11 cellular contexts compared by ENCODE assay signal in genomic region chr1:16349847-16350406, GRCh38. TPM values are rescaled to one million over a fixed set of nuclear protein-coding genes. Genes with fewer than 3 reads are reported as not detected.
DNase-seq lines count a peak whose midpoint lies in the region; ATAC-seq and TF ChIP-seq lines count a peak whose summit lies in the region.
"Had no signal": no experiment of that assay in that cellular context is flagged by ENCODE, and none has a peak within 500 bp of the region (broad histone marks: within the 10 kb centered on the region; RNA-seq: fewer than 3 reads in every experiment).

No MANE protein-coding gene starts in this region.

- H3K79me2 ChIP-seq in SK-N-SH (ENCODE audit: insufficient read depth) (peaks cover 73% of the 10 kb centered on the region), fibroblast of lung (ENCODE audit: control insufficient read depth, insufficient read depth, low read length) (peaks cover 67% of the 10 kb centered on the region), smooth muscle cell (ENCODE audit: low read depth) (peaks cover 70% of the 10 kb centered on the region)

- H3K4me1 ChIP-seq in SK-N-SH (ENCODE audit: control insufficient read depth in 1 of 2, insufficient read depth in 2 of 2, low read depth in 1 of 2, low read length in 1 of 2) (peaks cover 6 to 18% of the 10 kb centered on the region in 2 experiments; a peak in 3 of 4 replicates), SJSA1 (replicated peaks) (peaks cover 32% of the 10 kb centered on the region), fibroblast of lung (ENCODE audit: control insufficient read depth, extremely low read depth, insufficient read depth, low read length) (peaks cover 10% of the 10 kb centered on the region), smooth muscle cell (ENCODE audit: low read depth) (peaks cover 18% of the 10 kb centered on the region), adrenal gland (replicated peaks in 1 of 2) (peaks cover 0 to 36% of the 10 kb centered on the region in 2 donors)

- TF ChIP-seq EP300 in SK-N-SH (IDR thresholded peaks at IDR 0.05; ENCODE audit: borderline replicate concordance in 1 of 2, low read depth in 1 of 2, low read length in 1 of 2) = no peak

- no peak overlapping the region for H2AFZ ChIP-seq in SK-N-SH (ENCODE audit: low read depth)
- no peak overlapping the region for H2AFZ ChIP-seq in fibroblast of lung (ENCODE audit: low read length)
- no peak overlapping the region for H2AFZ ChIP-seq in smooth muscle cell (ENCODE audit: low read depth)

- peak overlapping the region in 1 of 2 experiments; percentile 72; a peak in 2 of 4 replicates for H3K27ac ChIP-seq in SK-N-SH (ENCODE audit: low read depth in 2 of 2, low read length in 1 of 2)
- H3K27ac ChIP-seq in SJSA1 = peak overlapping the region; percentile 87
- no peak overlapping the region for H3K27ac ChIP-seq in fibroblast of lung (ENCODE audit: insufficient read depth, low read length)
- H3K27ac ChIP-seq in smooth muscle cell (ENCODE audit: low read depth) = peak overlapping the region; percentile 86
- peak overlapping the region in 2 of 5 donors; percentile 41 to 56 for H3K27ac ChIP-seq in adrenal gland

- POLR2A ChIA-PET in SK-N-SH (lab: Yijun Ruan, JAX) = no interaction called here

- no peaks in the 10 kb centered on the region for H3K27me3 ChIP-seq in SK-N-SH (ENCODE audit: insufficient read depth)
- no peaks in the 10 kb centered on the region for H3K27me3 ChIP-seq in SJSA1 (replicated peaks)
- H3K27me3 ChIP-seq in fibroblast of lung (ENCODE audit: control insufficient read depth, insufficient read depth, low read length) = no peaks in the 10 kb centered on the region
- no peaks in the 10 kb centered on the region for H3K27me3 ChIP-seq in smooth muscle cell (ENCODE audit: low read depth)
- no peaks in the 10 kb centered on the region for H3K27me3 ChIP-seq in adrenal gland

- H3F3A ChIP-seq in SK-N-SH (replicated peaks; ENCODE audit: insufficient read depth) (peaks cover 11% of the 10 kb centered on the region), smooth muscle cell (ENCODE audit: low read depth) (no peaks in the 10 kb centered on the region)

- no peak for DNase-seq in SK-N-SH
- peak in 1 of 2 experiments; percentile 19 for DNase-seq in SJSA1 (ENCODE audit: low read depth in 1 of 2, low spot score in 2 of 2)
- no peak for DNase-seq in fibroblast of lung (ENCODE audit: low read depth in 2 of 2)
- DNase-seq in smooth muscle cell (lab: John Stamatoyannopoulos, UW; ENCODE audit: unreplicated experiment) = no peak
- DNase-seq in stimulated activated CD4-positive, alpha-beta T cell treated with anti-CD3 and anti-CD28 coated beads, Interleukin-1b, Interleukin-23, amount 100 ng/mL, for 48 hours = no peak
- DNase-seq in adrenal gland = no peak
- DNase-seq: activated CD4-positive, alpha-beta T cell treated with anti-CD3 and anti-CD28 coated beads for 1 hour; activated naive CD4-positive, alpha-beta T cell treated with anti-CD3 and anti-CD28 coated beads, Interleukin-2, amount 10 ng/mL, durations not matched to agents 7 days and 5 days; NCI-H2171 treated with DMSO at 0.1 percent for 48 hours had no signal

- H3K9ac ChIP-seq in SK-N-SH (no peak overlapping the region), fibroblast of lung (ENCODE audit: insufficient read depth, low read length) (no peak overlapping the region), smooth muscle cell (ENCODE audit: low read depth) (peak overlapping the region; percentile 19)

- H3K9me2 ChIP-seq in SK-N-SH = no peaks in the 10 kb centered on the region

- H3K36me3 ChIP-seq in SK-N-SH (replicated peaks in 1 of 2; ENCODE audit: control insufficient read depth in 1 of 2, insufficient read depth in 2 of 2, low read length in 1 of 2) (no peaks in the 10 kb centered on the region), SJSA1 (peaks cover 12% of the 10 kb centered on the region), fibroblast of lung (ENCODE audit: control insufficient read depth, insufficient read depth, low read length) (no peaks in the 10 kb centered on the region), smooth muscle cell (ENCODE audit: low read depth) (no peaks in the 10 kb centered on the region), adrenal gland (replicated peaks in 1 of 2) (no peaks in the 10 kb centered on the region)

- 81% methylated on average over 2 of the region's 2 CpGs for WGBS in SK-N-SH (ENCODE audit: low lambda C conversion rate)
- WGBS in smooth muscle cell (ENCODE audit: low lambda C conversion rate) = 88% methylated on average over 2 of the region's 2 CpGs
- 47 to 59% (median 53%) methylated on average over 2 of the region's 2 CpGs for WGBS in adrenal gland, 4 donors

- H3K4me3 ChIP-seq in SK-N-SH (ENCODE audit: low read depth in 2 of 2, low read length in 1 of 2) (no peak overlapping the region; a peak in 1 of 4 replicates), SJSA1 (no peak overlapping the region), fibroblast of lung (replicated peaks in 1 of 4; ENCODE audit: control extremely low read depth in 1 of 4, insufficient read depth in 1 of 4, low read depth in 3 of 4, low read length in 4 of 4) (peak overlapping the region in 2 of 4 experiments; percentile 19 to 84), smooth muscle cell (peak overlapping the region; percentile 97), adrenal gland (no peak overlapping the region)

- no peak for TF ChIP-seq RAD21 in SK-N-SH (IDR thresholded peaks at IDR 0.05; ENCODE audit: low read length)

- CTCF ChIA-PET in SK-N-SH (lab: Yijun Ruan, JAX) = interaction anchor here (1.0 to 2.5 kb wide), 4 partner anchors 13 to 277 kb away, joined by 3 to 7 read pairs (median 5); partner anchors contain the start of gene FAM131C

- TF ChIP-seq CTCF in SK-N-SH (IDR thresholded peaks at IDR 0.05) = no peak
- TF ChIP-seq CTCF in fibroblast of lung (conservative IDR thresholded peaks at IDR 0.05 in 1 of 2, IDR thresholded peaks at IDR 0.05 in 1 of 2; ENCODE audit: low read depth in 1 of 2, low read length in 2 of 2) = no peak
- no peak for TF ChIP-seq CTCF in smooth muscle cell (IDR thresholded peaks at IDR 0.05; ENCODE audit: borderline replicate concordance, insufficient read depth, poor library complexity, severe bottlenecking)
- no peak for TF ChIP-seq CTCF in adrenal gland (IDR thresholded peaks at IDR 0.05)

- TF ChIP-seq POLR2A in adrenal gland (IDR thresholded peaks at IDR 0.05) = no peak

- no peaks in the 10 kb centered on the region for H3K9me3 ChIP-seq in SK-N-SH
- no peaks in the 10 kb centered on the region for H3K9me3 ChIP-seq in SJSA1 (replicated peaks)
- H3K9me3 ChIP-seq in fibroblast of lung (ENCODE audit: control insufficient read depth, insufficient read depth, low read depth, low read length) = no peaks in the 10 kb centered on the region
- no peaks in the 10 kb centered on the region for H3K9me3 ChIP-seq in smooth muscle cell (replicated peaks; ENCODE audit: low read depth)
- H3K9me3 ChIP-seq in adrenal gland (replicated peaks in 1 of 3) = no peaks in the 10 kb centered on the region

- H4K20me1 ChIP-seq in SK-N-SH (ENCODE audit: insufficient read depth) (peaks cover 46% of the 10 kb centered on the region), fibroblast of lung (ENCODE audit: control insufficient read depth, extremely low read depth, insufficient read depth, low read length) (peaks cover 3% of the 10 kb centered on the region), smooth muscle cell (ENCODE audit: low read depth) (peaks cover 62% of the 10 kb centered on the region)

- intact Hi-C loops in adrenal gland (cut with DNase I) = loop anchor here (10.0 kb wide), 3 partner anchors 55 to 265 kb away; no protein-coding TSS in a partner anchor

- 0 out of 2 replicates have a peak overlapping the region, but pooled peaks have one; percentile 29 for H3K4me2 ChIP-seq in SK-N-SH
- peak overlapping the region; percentile 40 for H3K4me2 ChIP-seq in fibroblast of lung (ENCODE audit: extremely low read depth, insufficient read depth, low read length)
- peak overlapping the region; percentile 94 for H3K4me2 ChIP-seq in smooth muscle cell

- ATAC-seq in SK-N-SH treated with all-trans-retinoic acid at 6 μM for 48 hours (no peak), HG03025 (IDR thresholded peaks at IDR 0.05; ENCODE audit: low FRiP score, unreplicated experiment) (no peak)

TF ChIP-seq in SK-N-SH treated with all-trans-retinoic acid at 6 μM for 48 hours, 23 proteins besides CTCF, POLR2A, EP300 and RAD21 (continues in another document):
- no peak for TF ChIP-seq OSR1 (CRISPR knock-in tag; IDR thresholded peaks at IDR 0.05)
- no peak for TF ChIP-seq CREB5 (CRISPR knock-in tag; IDR thresholded peaks at IDR 0.05; ENCODE audit: low read depth)

RNA-seq across cellular contexts. Expression of gene FBXO42, which starts 2.4 kb away (rescaled TPM):
- polyA plus RNA-seq in SK-N-SH (2012; rRNA removed) = 8.6 and 10.3 TPM in 2 replicates
- 6.0 and 7.3 TPM in 2 replicates for polyA plus RNA-seq in SK-N-SH (2012; cell fraction: cytosol; rRNA removed)
- 25.0 and 26.3 TPM in 2 replicates for polyA plus RNA-seq in SK-N-SH (2012; cell fraction: nucleus; rRNA removed)
- 8.3 and 20.0 TPM in 2 replicates for total RNA-seq in SJSA1 (2014; rRNA removed; shearing (Covaris generic))
- 10.4 and 10.5 TPM in 2 replicates for total RNA-seq in fibroblast of lung
- polyA plus RNA-seq in fibroblast of lung = 13.5 and 14.4 TPM in 2 replicates
- 10.0 and 11.2 TPM in 2 replicates for polyA plus RNA-seq in fibroblast of lung (2012)
- polyA minus RNA-seq in fibroblast of lung (ENCODE audit: low replicate concordance) = 16.0 and 22.3 TPM in 2 replicates
- 14.7 and 16.5 TPM in 2 replicates for total RNA-seq in smooth muscle cell
- polyA plus RNA-seq in smooth muscle cell = 19.3 and 22.6 TPM in 2 replicates
- 10 to 100 TPM; 17.3 to 44.9 (median 20.9) TPM for total RNA-seq in adrenal gland
- 10 to 100 TPM; 14.0 to 15.2 (median 14.2) TPM for polyA plus RNA-seq in adrenal gland

RNA-seq across cellular contexts. Expression of gene SZRD1, which starts 17.1 kb away (rescaled TPM):
- polyA plus RNA-seq in SK-N-SH (2012; rRNA removed) (100 and 119 TPM in 2 replicates), fibroblast of lung (95.1 and 151 TPM in 2 replicates), smooth muscle cell (52.8 and 56.4 TPM in 2 replicates), adrenal gland (10 to 100 TPM; 46.8 to 78.9 (median 64.1) TPM)
- 79.5 and 109 TPM in 2 replicates for polyA plus RNA-seq in SK-N-SH (2012; cell fraction: cytosol; rRNA removed)
- 51.0 and 70.5 TPM in 2 replicates for polyA plus RNA-seq in SK-N-SH (2012; cell fraction: nucleus; rRNA removed)
- 97.4 and 141 TPM in 2 replicates for total RNA-seq in SJSA1 (2014; rRNA removed; shearing (Covaris generic))
- total RNA-seq in fibroblast of lung (20.8 and 30.1 TPM in 2 replicates), smooth muscle cell (45.3 and 58.1 TPM in 2 replicates), adrenal gland (100 to 1,000 TPM in 4 of 8 donors, 10 to 100 TPM in 4; 56.2 to 152 (median 116) TPM)
- 110 and 146 TPM in 2 replicates for polyA plus RNA-seq in fibroblast of lung (2012)
- 156 and 193 TPM in 2 replicates for polyA minus RNA-seq in fibroblast of lung (ENCODE audit: low replicate concordance)

Comparison
In these comparisons a context has a peak if more than half of its experiments do, and no peak if none do; other contexts are left out.
1. H3K4me2 ChIP-seq: peak in every context shown above with its lines; median percentile 94 in smooth muscle cell; 40 in fibroblast of lung; 29 in SK-N-SH.